In genomic region chr10:67520924-67521520, GRCh38 we compare ENCODE assay signal across 9 cellular contexts.
DNase-seq lines count a peak whose midpoint lies in the region; ATAC-seq and TF ChIP-seq lines count a peak whose summit lies in the region.
"Had no signal": no experiment of that assay in that cellular context is flagged by ENCODE, and none has a peak within 500 bp of the region (broad histone marks: within the 10 kb centered on the region; RNA-seq: fewer than 3 reads in every experiment).

No MANE protein-coding gene starts in this region.

- H3K9me3 ChIP-seq in left lung: no peaks in the 10 kb centered on the region
- no peaks in the 10 kb centered on the region for H3K9me3 ChIP-seq in thoracic aorta

- H3K36me3 Mint-ChIP-seq in chondrocyte (ENCODE audit: low read depth): no peaks in the 10 kb centered on the region

- H3K4me3 ChIP-seq in Jurkat, Clone E6-1 (ENCODE audit: low read length): no peak overlapping the region
- H3K4me3 ChIP-seq in left lung: no peak overlapping the region
- no peak overlapping the region for H3K4me3 ChIP-seq in thoracic aorta
- H3K4me3 ChIP-seq: skin epidermis had no signal

- H3K36me3 ChIP-seq in left lung: no peaks in the 10 kb centered on the region
- H3K36me3 ChIP-seq in thoracic aorta: no peaks in the 10 kb centered on the region

- DNase-seq in Right ventricle myocardium inferior (ENCODE audit: missing footprints) (no peak), cardiac septum (ENCODE audit: low spot score) (no peak), chondrocyte (ENCODE audit: low spot score) (no peak), left lung (no peak), thoracic aorta (ENCODE audit: low spot score) (no peak)
- peak; percentile 28 for DNase-seq in Jurkat, Clone E6-1 (ENCODE audit: low read depth, low spot score)

- no peaks in the 10 kb centered on the region for H3K27me3 ChIP-seq in left lung
- no peaks in the 10 kb centered on the region for H3K27me3 ChIP-seq in thoracic aorta (replicated peaks; ENCODE audit: insufficient read depth)

- no peaks in the 10 kb centered on the region for H3K9me3 Mint-ChIP-seq in chondrocyte (ENCODE audit: low read depth)

- TF ChIP-seq CTCF in chondrocyte (IDR thresholded peaks at IDR 0.05) (peak; percentile 94), left lung (IDR thresholded peaks at IDR 0.05) (peak; percentile 51 to 63), thoracic aorta (IDR thresholded peaks at IDR 0.05) (peak; percentile 58)

- ATAC-seq in Right ventricle myocardium inferior: peak; percentile 80
- ATAC-seq in GM21717 (IDR thresholded peaks at IDR 0.05; ENCODE audit: unreplicated experiment): peak; percentile 80
- ATAC-seq in SK-N-SH treated with all-trans-retinoic acid at 6 μM for 48 hours: peak; percentile 98
- peak; percentile 87 for ATAC-seq in left lung
- peak; percentile 55 for ATAC-seq in thoracic aorta (ENCODE audit: insufficient number of reproducible peaks, low FRiP score, low read depth)

- no peak overlapping the region for H3K4me3 Mint-ChIP-seq in chondrocyte (ENCODE audit: unreplicated experiment)

- intact Hi-C loops in Right ventricle myocardium inferior (cut with DNase I) (loop anchor here (10.0 kb wide), 2 partner anchors 264 to 596 kb away; partner anchors contain the start of gene LRRTM3), cardiac septum (cut with DNase I) (no loop called here), left lung (cut with DNase I) (no loop called here)

- peaks cover 3% of the 10 kb centered on the region for H3K4me1 Mint-ChIP-seq in chondrocyte (ENCODE audit: low read depth)

- H3K27ac ChIP-seq in left lung (no peak overlapping the region), thoracic aorta (no peak overlapping the region)
- H3K27ac ChIP-seq: skin epidermis had no signal

- no peaks in the 10 kb centered on the region for H3K27me3 Mint-ChIP-seq in chondrocyte (ENCODE audit: low read depth)

- H3K27ac Mint-ChIP-seq in chondrocyte (ENCODE audit: unreplicated experiment): no peak overlapping the region

- no peaks in the 10 kb centered on the region for H3K4me1 ChIP-seq in left lung
- no peaks in the 10 kb centered on the region for H3K4me1 ChIP-seq in thoracic aorta (ENCODE audit: control insufficient read depth in 1 of 2, low read depth in 2 of 2)

TF ChIP-seq in SK-N-SH treated with all-trans-retinoic acid at 6 μM for 48 hours, 23 proteins besides CTCF, POLR2A, EP300 and RAD21:
- TF ChIP-seq CREB5 (CRISPR knock-in tag; IDR thresholded peaks at IDR 0.05; ENCODE audit: low read depth) (no peak), ARNTL (CRISPR knock-in tag; IDR thresholded peaks at IDR 0.05; ENCODE audit: borderline replicate concordance, low read depth) (no peak), TSHZ2 (CRISPR knock-in tag; IDR thresholded peaks at IDR 0.05) (no peak)
